Comparison of ENCODE assay signal across 3 cellular contexts in the genomic region with DNA sequence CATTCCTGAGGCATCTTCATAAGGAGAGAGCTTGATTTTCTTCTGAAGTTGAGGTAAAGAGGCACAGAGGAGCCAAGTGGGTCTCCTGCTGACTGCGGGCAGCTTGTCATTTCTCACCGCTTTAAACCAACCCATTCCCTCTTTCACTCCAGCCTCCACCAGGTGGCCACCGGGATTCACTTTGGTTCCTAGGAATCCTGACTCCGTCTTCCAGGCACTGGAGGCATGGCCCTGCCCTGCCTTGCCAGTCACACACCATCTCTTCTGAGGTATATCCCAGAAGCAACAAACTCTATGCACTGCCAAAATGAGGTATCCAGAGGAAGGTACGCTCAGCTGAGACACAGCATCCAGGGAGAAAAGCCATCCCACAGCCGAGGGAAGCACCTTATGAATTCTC.
TF ChIP-seq lines count a peak whose summit lies in the region.

No MANE protein-coding gene starts in this region.

TF ChIP-seq in SK-N-SH, 30 proteins besides CTCF, POLR2A, EP300 and RAD21:
- no peak for TF ChIP-seq YY1 (IDR thresholded peaks at IDR 0.05; ENCODE audit: low read depth)
- TF ChIP-seq JUND (IDR thresholded peaks at IDR 0.05) = no peak
- no peak for TF ChIP-seq EZH2phosphoT487 (IDR thresholded peaks at IDR 0.05; ENCODE audit: borderline replicate concordance, low read depth)
- TF ChIP-seq TCF12 (IDR thresholded peaks at IDR 0.05) = no peak
- TF ChIP-seq, protein P1, sequence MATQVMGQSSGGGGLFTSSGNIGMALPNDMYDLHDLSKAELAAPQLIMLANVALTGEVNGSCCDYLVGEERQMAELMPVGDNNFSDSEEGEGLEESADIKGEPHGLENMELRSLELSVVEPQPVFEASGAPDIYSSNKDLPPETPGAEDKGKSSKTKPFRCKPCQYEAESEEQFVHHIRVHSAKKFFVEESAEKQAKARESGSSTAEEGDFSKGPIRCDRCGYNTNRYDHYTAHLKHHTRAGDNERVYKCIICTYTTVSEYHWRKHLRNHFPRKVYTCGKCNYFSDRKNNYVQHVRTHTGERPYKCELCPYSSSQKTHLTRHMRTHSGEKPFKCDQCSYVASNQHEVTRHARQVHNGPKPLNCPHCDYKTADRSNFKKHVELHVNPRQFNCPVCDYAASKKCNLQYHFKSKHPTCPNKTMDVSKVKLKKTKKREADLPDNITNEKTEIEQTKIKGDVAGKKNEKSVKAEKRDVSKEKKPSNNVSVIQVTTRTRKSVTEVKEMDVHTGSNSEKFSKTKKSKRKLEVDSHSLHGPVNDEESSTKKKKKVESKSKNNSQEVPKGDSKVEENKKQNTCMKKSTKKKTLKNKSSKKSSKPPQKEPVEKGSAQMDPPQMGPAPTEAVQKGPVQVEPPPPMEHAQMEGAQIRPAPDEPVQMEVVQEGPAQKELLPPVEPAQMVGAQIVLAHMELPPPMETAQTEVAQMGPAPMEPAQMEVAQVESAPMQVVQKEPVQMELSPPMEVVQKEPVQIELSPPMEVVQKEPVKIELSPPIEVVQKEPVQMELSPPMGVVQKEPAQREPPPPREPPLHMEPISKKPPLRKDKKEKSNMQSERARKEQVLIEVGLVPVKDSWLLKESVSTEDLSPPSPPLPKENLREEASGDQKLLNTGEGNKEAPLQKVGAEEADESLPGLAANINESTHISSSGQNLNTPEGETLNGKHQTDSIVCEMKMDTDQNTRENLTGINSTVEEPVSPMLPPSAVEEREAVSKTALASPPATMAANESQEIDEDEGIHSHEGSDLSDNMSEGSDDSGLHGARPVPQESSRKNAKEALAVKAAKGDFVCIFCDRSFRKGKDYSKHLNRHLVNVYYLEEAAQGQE (IDR thresholded peaks at IDR 0.05; ENCODE audit: low read depth, low read length) = no peak
- no peak for TF ChIP-seq ELF1 (IDR thresholded peaks at IDR 0.05)
- TF ChIP-seq RCOR1 (IDR thresholded peaks at IDR 0.05; ENCODE audit: low read length) = no peak
- no peak for TF ChIP-seq TAF1 (IDR thresholded peaks at IDR 0.05; ENCODE audit: borderline replicate concordance, low read depth, low read length)
- no peak for TF ChIP-seq FOXJ3 (CRISPR knock-in tag; IDR thresholded peaks at IDR 0.05)
- TF ChIP-seq FOSL2 (IDR thresholded peaks at IDR 0.05; ENCODE audit: borderline replicate concordance, low read depth) = no peak
- no peak for TF ChIP-seq SIN3A (IDR thresholded peaks at IDR 0.05; ENCODE audit: borderline replicate concordance, low read depth, low read length)
- no peak for TF ChIP-seq PBX3 (IDR thresholded peaks at IDR 0.05)
- TF ChIP-seq NRF1 (IDR thresholded peaks at IDR 0.05; ENCODE audit: low read depth, low read length) = no peak
- no peak for TF ChIP-seq SMC3 (IDR thresholded peaks at IDR 0.05; ENCODE audit: low read depth, low read length)
- TF ChIP-seq, protein P2, sequence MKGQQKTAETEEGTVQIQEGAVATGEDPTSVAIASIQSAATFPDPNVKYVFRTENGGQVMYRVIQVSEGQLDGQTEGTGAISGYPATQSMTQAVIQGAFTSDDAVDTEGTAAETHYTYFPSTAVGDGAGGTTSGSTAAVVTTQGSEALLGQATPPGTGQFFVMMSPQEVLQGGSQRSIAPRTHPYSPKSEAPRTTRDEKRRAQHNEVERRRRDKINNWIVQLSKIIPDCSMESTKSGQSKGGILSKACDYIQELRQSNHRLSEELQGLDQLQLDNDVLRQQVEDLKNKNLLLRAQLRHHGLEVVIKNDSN (IDR thresholded peaks at IDR 0.05; ENCODE audit: borderline replicate concordance, low read depth) = no peak
- no peak for TF ChIP-seq MXI1 (IDR thresholded peaks at IDR 0.05; ENCODE audit: low read depth, low read length)

TF ChIP-seq in SK-N-SH treated with all-trans-retinoic acid at 6 μM for 48 hours, 23 proteins besides CTCF, POLR2A, EP300 and RAD21:
- TF ChIP-seq, protein P3, sequence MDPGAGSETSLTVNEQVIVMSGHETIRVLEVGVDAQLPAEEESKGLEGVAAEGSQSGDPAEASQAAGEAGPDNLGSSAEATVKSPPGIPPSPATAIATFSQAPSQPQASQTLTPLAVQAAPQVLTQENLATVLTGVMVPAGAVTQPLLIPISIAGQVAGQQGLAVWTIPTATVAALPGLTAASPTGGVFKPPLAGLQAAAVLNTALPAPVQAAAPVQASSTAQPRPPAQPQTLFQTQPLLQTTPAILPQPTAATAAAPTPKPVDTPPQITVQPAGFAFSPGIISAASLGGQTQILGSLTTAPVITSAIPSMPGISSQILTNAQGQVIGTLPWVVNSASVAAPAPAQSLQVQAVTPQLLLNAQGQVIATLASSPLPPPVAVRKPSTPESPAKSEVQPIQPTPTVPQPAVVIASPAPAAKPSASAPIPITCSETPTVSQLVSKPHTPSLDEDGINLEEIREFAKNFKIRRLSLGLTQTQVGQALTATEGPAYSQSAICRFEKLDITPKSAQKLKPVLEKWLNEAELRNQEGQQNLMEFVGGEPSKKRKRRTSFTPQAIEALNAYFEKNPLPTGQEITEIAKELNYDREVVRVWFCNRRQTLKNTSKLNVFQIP (CRISPR knock-in tag; IDR thresholded peaks at IDR 0.05; ENCODE audit: borderline replicate concordance, low read depth) = no peak
- TF ChIP-seq ZC3H10 (CRISPR knock-in tag; IDR thresholded peaks at IDR 0.05) = no peak
- TF ChIP-seq OSR1 (CRISPR knock-in tag; IDR thresholded peaks at IDR 0.05) = no peak
TF ChIP-seq in SK-N-SH treated with all-trans-retinoic acid at 6 μM for 48 hours: peak in this region for 0.

TF ChIP-seq in K562, 482 proteins besides CTCF, POLR2A, EP300 and RAD21:
- TF ChIP-seq ZFP36 (IDR thresholded peaks at IDR 0.05; ENCODE audit: low read depth, low read length, partially characterized antibody) (peak; percentile 37), NR2C1 (IDR thresholded peaks at IDR 0.05) (no peak), NR2C1 (tag; IDR thresholded peaks at IDR 0.05) (no peak), TAF9B (IDR thresholded peaks at IDR 0.05; ENCODE audit: partially characterized antibody) (no peak), HNRNPL (IDR thresholded peaks at IDR 0.05; ENCODE audit: low read depth, low read length) (no peak), TEAD4 (IDR thresholded peaks at IDR 0.05; ENCODE audit: low read length) (no peak), TEAD4 (CRISPR knock-in tag; IDR thresholded peaks at IDR 0.05; ENCODE audit: borderline replicate concordance) (no peak)
- TF ChIP-seq, protein P4, sequence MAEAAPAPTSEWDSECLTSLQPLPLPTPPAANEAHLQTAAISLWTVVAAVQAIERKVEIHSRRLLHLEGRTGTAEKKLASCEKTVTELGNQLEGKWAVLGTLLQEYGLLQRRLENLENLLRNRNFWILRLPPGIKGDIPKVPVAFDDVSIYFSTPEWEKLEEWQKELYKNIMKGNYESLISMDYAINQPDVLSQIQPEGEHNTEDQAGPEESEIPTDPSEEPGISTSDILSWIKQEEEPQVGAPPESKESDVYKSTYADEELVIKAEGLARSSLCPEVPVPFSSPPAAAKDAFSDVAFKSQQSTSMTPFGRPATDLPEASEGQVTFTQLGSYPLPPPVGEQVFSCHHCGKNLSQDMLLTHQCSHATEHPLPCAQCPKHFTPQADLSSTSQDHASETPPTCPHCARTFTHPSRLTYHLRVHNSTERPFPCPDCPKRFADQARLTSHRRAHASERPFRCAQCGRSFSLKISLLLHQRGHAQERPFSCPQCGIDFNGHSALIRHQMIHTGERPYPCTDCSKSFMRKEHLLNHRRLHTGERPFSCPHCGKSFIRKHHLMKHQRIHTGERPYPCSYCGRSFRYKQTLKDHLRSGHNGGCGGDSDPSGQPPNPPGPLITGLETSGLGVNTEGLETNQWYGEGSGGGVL (CRISPR knock-in tag; IDR thresholded peaks at IDR 0.05) = no peak
